ENCODE assay signal across 8 cellular contexts in the genomic region with DNA sequence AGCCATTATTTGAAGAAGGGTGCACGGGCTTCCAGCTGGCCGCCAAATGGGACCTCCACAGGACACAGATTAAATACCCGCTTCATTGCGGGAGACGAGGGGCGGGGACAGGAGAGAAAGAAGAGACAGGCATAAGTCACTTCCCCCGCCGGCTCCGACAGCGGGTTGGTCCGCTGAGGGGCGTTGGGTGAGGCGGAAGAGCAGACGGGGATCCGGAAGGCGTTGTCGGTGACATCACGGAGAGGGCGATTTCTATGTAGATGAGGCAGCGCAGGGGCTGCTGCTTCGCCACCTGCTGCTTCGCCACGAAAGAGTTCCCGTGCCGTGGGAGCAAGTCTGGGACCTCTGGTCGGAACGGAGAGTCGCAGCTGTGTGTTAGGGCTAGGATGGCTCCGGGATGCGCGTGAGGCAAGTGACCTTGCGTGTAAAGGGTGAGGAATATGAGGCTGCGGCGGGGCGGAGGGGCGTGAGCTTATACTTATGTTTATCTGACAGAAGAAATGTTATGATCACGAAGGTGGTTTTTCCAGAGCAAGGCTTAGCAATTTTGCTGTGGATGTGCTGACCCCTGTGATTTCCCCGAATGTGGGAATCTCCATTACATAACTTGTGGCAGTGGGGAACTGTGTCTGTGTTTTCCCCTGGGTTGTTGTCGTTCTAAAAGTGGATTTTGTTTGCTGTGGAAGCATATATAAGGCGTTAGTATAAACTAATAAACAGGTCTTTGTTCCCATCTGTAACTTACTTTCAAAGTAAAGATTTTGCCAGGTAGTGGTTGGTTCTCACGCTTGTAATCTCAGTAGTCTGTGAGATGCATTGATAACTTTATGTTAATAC. TPM values are rescaled to one million over a fixed set of nuclear protein-coding genes. Genes with fewer than 3 reads are reported as not detected.
DNase-seq lines count a peak whose midpoint lies in the region; ATAC-seq and TF ChIP-seq lines count a peak whose summit lies in the region.
"Not testable (repeated sequence)": the region's sequence is repeated elsewhere in the genome, so short reads cannot be mapped to it uniquely, and the experiment has no call there.

No MANE protein-coding gene starts in this region.

- POLR2A ChIA-PET in activated CD4-positive, alpha-beta memory T cell treated with anti-CD3 and anti-CD28 coated beads, Interleukin-2, amount 10 ng/mL, durations not matched to agents 7 days and 5 days (lab: Charles Lee), result interaction anchor here (0.7 kb wide), 1 partner anchor 251 kb away, joined by 3 read pairs; a partner anchor contains a TSS

- WGBS in liver, result under 1% methylated on average over 40 of the region's 41 CpGs

- H3K9me3 ChIP-seq in liver (ENCODE audit: control insufficient read depth in 4 of 4, low read length in 3 of 4), result not testable (repeated sequence)

- H3K27ac ChIP-seq in C4-2B (peak overlapping the region; percentile 80), dorsolateral prefrontal cortex (peak overlapping the region; percentile 70 to 98 (median 94)), liver (ENCODE audit: low read depth in 1 of 2, low read length in 2 of 2) (peak overlapping the region; percentile 93 to 97)

- CTCF ChIA-PET in activated CD4-positive, alpha-beta memory T cell treated with anti-CD3 and anti-CD28 coated beads, Interleukin-2, amount 10 ng/mL, durations not matched to agents 7 days and 5 days (lab: Charles Lee), result not testable (repeated sequence)

- H3K4me3 ChIP-seq in dorsolateral prefrontal cortex, result peak overlapping the region; percentile 40 to 82 (median 66)
- H3K4me3 ChIP-seq in liver (ENCODE audit: low read depth in 1 of 3, low read length in 3 of 3), result peak overlapping the region; percentile 54 to 84 (median 66)

- H3K27me3 ChIP-seq in dorsolateral prefrontal cortex; liver (ENCODE audit: control insufficient read depth in 4 of 4, insufficient read depth in 4 of 4, low read length in 3 of 4): not testable (repeated sequence)

- DNase-seq in NCI-H82 (lab: John Stamatoyannopoulos, UW), result peak; percentile 98
- peak; percentile 94 for DNase-seq in activated CD4-positive, alpha-beta memory T cell treated with anti-CD3 and anti-CD28 coated beads, Interleukin-2, amount 10 ng/mL, durations not matched to agents 7 days and 5 days
- DNase-seq in dorsolateral prefrontal cortex, result peak; percentile 67 to 92 (median 88)
- peak; percentile 88 to 89 for DNase-seq in stimulated activated CD4-positive, alpha-beta T cell treated with anti-CD3 and anti-CD28 coated beads, Interleukin-2, amount 100 ng/mL, for 24 hours

- H3K36me3 Mint-ChIP-seq in activated CD4-positive, alpha-beta memory T cell treated with anti-CD3 and anti-CD28 coated beads, Interleukin-2, amount 10 ng/mL, durations not matched to agents 7 days and 5 days (ENCODE audit: low read depth), result not testable (repeated sequence)

- H3K9ac ChIP-seq in liver (ENCODE audit: low read depth in 1 of 2, low read length in 2 of 2), result peak overlapping the region; percentile 77 to 90

- not testable (repeated sequence) for TF ChIP-seq CTCF in C4-2B (conservative IDR thresholded peaks at IDR 0.05); liver (IDR thresholded peaks at IDR 0.05; ENCODE audit: low read depth, low read length, missing input control)
- peak in 14 of 56 donors; percentile 3 to 29 (median 12) for TF ChIP-seq CTCF in dorsolateral prefrontal cortex (IDR thresholded peaks at IDR 0.05 in 54 of 56, conservative IDR thresholded peaks at IDR 0.05 in 2 of 56; ENCODE audit: low read depth in 1 of 56, partially characterized antibody in 56 of 56)

- ATAC-seq in GM19467 (IDR thresholded peaks at IDR 0.05; ENCODE audit: unreplicated experiment), result peak; percentile 71
- ATAC-seq in HG03571 (IDR thresholded peaks at IDR 0.05; ENCODE audit: unreplicated experiment), result peak; percentile 85

- peaks cover 33% of the 10 kb centered on the region for H3K4me1 Mint-ChIP-seq in activated CD4-positive, alpha-beta memory T cell treated with anti-CD3 and anti-CD28 coated beads, Interleukin-2, amount 10 ng/mL, durations not matched to agents 7 days and 5 days

- not testable (repeated sequence) for H3K27me3 Mint-ChIP-seq in activated CD4-positive, alpha-beta memory T cell treated with anti-CD3 and anti-CD28 coated beads, Interleukin-2, amount 10 ng/mL, durations not matched to agents 7 days and 5 days

- peak in 1 of 2 donors; percentile 44 for TF ChIP-seq RAD21 in liver (IDR thresholded peaks at IDR 0.05)

- H3K27ac Mint-ChIP-seq in activated CD4-positive, alpha-beta memory T cell treated with anti-CD3 and anti-CD28 coated beads, Interleukin-2, amount 10 ng/mL, durations not matched to agents 7 days and 5 days, result peak overlapping the region; percentile 99

- intact Hi-C loops in dorsolateral prefrontal cortex (cut with DNase I), result not testable (repeated sequence)

- H3K4me3 Mint-ChIP-seq in activated CD4-positive, alpha-beta memory T cell treated with anti-CD3 and anti-CD28 coated beads, Interleukin-2, amount 10 ng/mL, durations not matched to agents 7 days and 5 days, result peak overlapping the region; percentile 85

- H3K4me1 ChIP-seq in liver (ENCODE audit: control insufficient read depth in 4 of 4, insufficient read depth in 4 of 4, low read length in 3 of 4), result not testable (repeated sequence)

- not testable (repeated sequence) for H3K9me3 Mint-ChIP-seq in activated CD4-positive, alpha-beta memory T cell treated with anti-CD3 and anti-CD28 coated beads, Interleukin-2, amount 10 ng/mL, durations not matched to agents 7 days and 5 days

- not testable (repeated sequence) for H3K36me3 ChIP-seq in liver (ENCODE audit: control insufficient read depth in 4 of 4, insufficient read depth in 3 of 4, low read depth in 1 of 4, low read length in 3 of 4)

TF ChIP-seq in liver, 16 proteins besides CTCF, POLR2A, EP300 and RAD21:
- peak; percentile 61 for TF ChIP-seq MAX (IDR thresholded peaks at IDR 0.05)
- peak; percentile 84 for TF ChIP-seq TAF1 (conservative IDR thresholded peaks at IDR 0.05)
- TF ChIP-seq YY1 (IDR thresholded peaks at IDR 0.05), result peak; percentile 66
- peak; percentile 59 for TF ChIP-seq SP1 (IDR thresholded peaks at IDR 0.05)
- TF ChIP-seq GABPA (IDR thresholded peaks at IDR 0.05 in 1 of 2, conservative IDR thresholded peaks at IDR 0.05 in 1 of 2), result peak; percentile 67 to 89
- TF ChIP-seq RXRA (IDR thresholded peaks at IDR 0.05), result peak; percentile 33 to 44
- peak in 1 of 2 donors; percentile 15 for TF ChIP-seq JUND (IDR thresholded peaks at IDR 0.05)
- TF ChIP-seq, protein P1, sequence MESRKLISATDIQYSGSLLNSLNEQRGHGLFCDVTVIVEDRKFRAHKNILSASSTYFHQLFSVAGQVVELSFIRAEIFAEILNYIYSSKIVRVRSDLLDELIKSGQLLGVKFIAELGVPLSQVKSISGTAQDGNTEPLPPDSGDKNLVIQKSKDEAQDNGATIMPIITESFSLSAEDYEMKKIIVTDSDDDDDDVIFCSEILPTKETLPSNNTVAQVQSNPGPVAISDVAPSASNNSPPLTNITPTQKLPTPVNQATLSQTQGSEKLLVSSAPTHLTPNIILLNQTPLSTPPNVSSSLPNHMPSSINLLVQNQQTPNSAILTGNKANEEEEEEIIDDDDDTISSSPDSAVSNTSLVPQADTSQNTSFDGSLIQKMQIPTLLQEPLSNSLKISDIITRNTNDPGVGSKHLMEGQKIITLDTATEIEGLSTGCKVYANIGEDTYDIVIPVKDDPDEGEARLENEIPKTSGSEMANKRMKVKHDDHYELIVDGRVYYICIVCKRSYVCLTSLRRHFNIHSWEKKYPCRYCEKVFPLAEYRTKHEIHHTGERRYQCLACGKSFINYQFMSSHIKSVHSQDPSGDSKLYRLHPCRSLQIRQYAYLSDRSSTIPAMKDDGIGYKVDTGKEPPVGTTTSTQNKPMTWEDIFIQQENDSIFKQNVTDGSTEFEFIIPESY (IDR thresholded peaks at IDR 0.05), result peak; percentile 44

RNA-seq across cellular contexts. Expression of gene PPIAL4C, which starts 52.9 kb away (rescaled TPM):
- 1 to 10 TPM; 1.1 to 1.9 TPM for total RNA-seq in activated CD4-positive, alpha-beta memory T cell treated with anti-CD3 and anti-CD28 coated beads, Interleukin-2, amount 10 ng/mL, durations not matched to agents 7 days and 5 days
- total RNA-seq in dorsolateral prefrontal cortex (1 to 10 TPM in 18 of 120 experiments, under 1 TPM in 1, not detected in 101; 0.90 to 2.8 (median 1.6) TPM), liver (not detected)
- polyA plus RNA-seq in liver, result not detected

Comparison
In these comparisons a context has a peak if more than half of its experiments do, and no peak if none do; other contexts are left out.
1. Peak in every context shown above with its lines: DNase-seq, ATAC-seq, H3K4me3 ChIP-seq and H3K27ac ChIP-seq.